ENCODE assay signal across 1 cellular context in the genomic region with DNA sequence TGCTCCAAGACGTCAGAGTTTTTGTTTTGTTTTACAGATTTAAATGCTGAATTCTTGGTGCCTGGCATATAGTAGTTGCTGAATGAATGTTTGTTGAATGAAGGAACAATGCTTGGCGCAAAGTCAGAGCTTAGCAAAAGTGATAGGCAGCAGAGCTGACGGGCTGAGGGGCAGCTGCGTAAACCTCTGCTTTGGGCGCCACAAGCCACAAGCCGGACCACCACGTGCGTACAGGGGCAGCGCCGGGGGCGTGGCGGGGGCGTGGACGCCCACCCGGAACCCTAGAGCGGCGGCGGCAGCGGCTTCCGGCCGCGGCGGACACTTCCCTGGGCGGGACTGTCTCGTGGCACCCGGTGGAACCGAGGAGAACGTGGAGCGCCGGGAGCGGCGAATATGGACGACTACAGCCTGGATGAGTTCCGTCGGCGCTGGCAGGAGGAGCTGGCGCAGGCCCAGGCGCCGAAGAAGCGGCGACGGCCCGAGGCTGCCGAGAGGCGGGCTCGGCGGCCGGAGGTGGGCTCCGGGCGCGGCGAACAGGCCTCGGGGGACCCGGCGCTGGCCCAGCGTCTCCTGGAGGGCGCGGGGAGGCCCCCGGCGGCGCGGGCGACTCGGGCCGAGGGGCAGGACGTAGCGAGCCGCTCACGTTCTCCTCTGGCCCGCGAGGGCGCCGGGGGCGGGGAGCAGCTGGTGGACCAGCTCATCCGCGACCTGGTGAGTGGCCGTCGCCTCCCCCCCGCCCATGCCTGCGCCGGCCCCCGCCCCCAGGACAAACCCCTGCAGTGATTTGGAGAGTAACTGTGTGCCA.
TF ChIP-seq lines count a peak whose summit lies in the region.

A gene with protein sequence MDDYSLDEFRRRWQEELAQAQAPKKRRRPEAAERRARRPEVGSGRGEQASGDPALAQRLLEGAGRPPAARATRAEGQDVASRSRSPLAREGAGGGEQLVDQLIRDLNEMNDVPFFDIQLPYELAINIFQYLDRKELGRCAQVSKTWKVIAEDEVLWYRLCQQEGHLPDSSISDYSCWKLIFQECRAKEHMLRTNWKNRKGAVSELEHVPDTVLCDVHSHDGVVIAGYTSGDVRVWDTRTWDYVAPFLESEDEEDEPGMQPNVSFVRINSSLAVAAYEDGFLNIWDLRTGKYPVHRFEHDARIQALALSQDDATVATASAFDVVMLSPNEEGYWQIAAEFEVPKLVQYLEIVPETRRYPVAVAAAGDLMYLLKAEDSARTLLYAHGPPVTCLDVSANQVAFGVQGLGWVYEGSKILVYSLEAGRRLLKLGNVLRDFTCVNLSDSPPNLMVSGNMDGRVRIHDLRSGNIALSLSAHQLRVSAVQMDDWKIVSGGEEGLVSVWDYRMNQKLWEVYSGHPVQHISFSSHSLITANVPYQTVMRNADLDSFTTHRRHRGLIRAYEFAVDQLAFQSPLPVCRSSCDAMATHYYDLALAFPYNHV (plus strand): TSS at position 306 of the 805 bp plus-strand sequence. CDS start 88 bp downstream, at position 394.

TF ChIP-seq in HepG2, 621 proteins besides CTCF, POLR2A, EP300 and RAD21 (continued from another document and continues in another):
- TF ChIP-seq, protein P1, sequence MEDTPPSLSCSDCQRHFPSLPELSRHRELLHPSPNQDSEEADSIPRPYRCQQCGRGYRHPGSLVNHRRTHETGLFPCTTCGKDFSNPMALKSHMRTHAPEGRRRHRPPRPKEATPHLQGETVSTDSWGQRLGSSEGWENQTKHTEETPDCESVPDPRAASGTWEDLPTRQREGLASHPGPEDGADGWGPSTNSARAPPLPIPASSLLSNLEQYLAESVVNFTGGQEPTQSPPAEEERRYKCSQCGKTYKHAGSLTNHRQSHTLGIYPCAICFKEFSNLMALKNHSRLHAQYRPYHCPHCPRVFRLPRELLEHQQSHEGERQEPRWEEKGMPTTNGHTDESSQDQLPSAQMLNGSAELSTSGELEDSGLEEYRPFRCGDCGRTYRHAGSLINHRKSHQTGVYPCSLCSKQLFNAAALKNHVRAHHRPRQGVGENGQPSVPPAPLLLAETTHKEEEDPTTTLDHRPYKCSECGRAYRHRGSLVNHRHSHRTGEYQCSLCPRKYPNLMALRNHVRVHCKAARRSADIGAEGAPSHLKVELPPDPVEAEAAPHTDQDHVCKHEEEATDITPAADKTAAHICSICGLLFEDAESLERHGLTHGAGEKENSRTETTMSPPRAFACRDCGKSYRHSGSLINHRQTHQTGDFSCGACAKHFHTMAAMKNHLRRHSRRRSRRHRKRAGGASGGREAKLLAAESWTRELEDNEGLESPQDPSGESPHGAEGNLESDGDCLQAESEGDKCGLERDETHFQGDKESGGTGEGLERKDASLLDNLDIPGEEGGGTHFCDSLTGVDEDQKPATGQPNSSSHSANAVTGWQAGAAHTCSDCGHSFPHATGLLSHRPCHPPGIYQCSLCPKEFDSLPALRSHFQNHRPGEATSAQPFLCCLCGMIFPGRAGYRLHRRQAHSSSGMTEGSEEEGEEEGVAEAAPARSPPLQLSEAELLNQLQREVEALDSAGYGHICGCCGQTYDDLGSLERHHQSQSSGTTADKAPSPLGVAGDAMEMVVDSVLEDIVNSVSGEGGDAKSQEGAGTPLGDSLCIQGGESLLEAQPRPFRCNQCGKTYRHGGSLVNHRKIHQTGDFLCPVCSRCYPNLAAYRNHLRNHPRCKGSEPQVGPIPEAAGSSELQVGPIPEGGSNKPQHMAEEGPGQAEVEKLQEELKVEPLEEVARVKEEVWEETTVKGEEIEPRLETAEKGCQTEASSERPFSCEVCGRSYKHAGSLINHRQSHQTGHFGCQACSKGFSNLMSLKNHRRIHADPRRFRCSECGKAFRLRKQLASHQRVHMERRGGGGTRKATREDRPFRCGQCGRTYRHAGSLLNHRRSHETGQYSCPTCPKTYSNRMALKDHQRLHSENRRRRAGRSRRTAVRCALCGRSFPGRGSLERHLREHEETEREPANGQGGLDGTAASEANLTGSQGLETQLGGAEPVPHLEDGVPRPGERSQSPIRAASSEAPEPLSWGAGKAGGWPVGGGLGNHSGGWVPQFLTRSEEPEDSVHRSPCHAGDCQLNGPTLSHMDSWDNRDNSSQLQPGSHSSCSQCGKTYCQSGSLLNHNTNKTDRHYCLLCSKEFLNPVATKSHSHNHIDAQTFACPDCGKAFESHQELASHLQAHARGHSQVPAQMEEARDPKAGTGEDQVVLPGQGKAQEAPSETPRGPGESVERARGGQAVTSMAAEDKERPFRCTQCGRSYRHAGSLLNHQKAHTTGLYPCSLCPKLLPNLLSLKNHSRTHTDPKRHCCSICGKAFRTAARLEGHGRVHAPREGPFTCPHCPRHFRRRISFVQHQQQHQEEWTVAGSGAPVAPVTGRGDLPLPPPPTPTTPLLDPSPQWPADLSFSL (CRISPR knock-in tag; IDR thresholded peaks at IDR 0.05), result no peak
- peak; percentile 83; the same call in 1 of the 2 replicates for TF ChIP-seq HOXA5 (CRISPR knock-in tag; IDR thresholded peaks at IDR 0.05)
- TF ChIP-seq SP5 (CRISPR knock-in tag; IDR thresholded peaks at IDR 0.05; ENCODE audit: borderline replicate concordance, low read depth), result peak; percentile 45; the same call in 1 of the 2 replicates
- TF ChIP-seq BRD4 (CRISPR knock-in tag; IDR thresholded peaks at IDR 0.05), result peak; percentile 82
- no peak for TF ChIP-seq KDM6A (CRISPR knock-in tag; IDR thresholded peaks at IDR 0.05; ENCODE audit: low read depth)
- TF ChIP-seq ZNF674 (CRISPR knock-in tag; IDR thresholded peaks at IDR 0.05; ENCODE audit: low read depth), result peak; percentile 54; the same call in 1 of the 2 replicates
- peak; percentile 65; the same call in 1 of the 2 replicates for TF ChIP-seq TOPORS (CRISPR knock-in tag; IDR thresholded peaks at IDR 0.05)
- TF ChIP-seq, protein P2, sequence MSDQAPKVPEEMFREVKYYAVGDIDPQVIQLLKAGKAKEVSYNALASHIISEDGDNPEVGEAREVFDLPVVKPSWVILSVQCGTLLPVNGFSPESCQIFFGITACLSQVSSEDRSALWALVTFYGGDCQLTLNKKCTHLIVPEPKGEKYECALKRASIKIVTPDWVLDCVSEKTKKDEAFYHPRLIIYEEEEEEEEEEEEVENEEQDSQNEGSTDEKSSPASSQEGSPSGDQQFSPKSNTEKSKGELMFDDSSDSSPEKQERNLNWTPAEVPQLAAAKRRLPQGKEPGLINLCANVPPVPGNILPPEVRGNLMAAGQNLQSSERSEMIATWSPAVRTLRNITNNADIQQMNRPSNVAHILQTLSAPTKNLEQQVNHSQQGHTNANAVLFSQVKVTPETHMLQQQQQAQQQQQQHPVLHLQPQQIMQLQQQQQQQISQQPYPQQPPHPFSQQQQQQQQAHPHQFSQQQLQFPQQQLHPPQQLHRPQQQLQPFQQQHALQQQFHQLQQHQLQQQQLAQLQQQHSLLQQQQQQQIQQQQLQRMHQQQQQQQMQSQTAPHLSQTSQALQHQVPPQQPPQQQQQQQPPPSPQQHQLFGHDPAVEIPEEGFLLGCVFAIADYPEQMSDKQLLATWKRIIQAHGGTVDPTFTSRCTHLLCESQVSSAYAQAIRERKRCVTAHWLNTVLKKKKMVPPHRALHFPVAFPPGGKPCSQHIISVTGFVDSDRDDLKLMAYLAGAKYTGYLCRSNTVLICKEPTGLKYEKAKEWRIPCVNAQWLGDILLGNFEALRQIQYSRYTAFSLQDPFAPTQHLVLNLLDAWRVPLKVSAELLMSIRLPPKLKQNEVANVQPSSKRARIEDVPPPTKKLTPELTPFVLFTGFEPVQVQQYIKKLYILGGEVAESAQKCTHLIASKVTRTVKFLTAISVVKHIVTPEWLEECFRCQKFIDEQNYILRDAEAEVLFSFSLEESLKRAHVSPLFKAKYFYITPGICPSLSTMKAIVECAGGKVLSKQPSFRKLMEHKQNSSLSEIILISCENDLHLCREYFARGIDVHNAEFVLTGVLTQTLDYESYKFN (CRISPR knock-in tag; conservative IDR thresholded peaks at IDR 0.05), result peak; percentile 54
- peak; percentile 84; the same call in 1 of the 2 replicates for TF ChIP-seq ZNF234 (CRISPR knock-in tag; conservative IDR thresholded peaks at IDR 0.05)
- peak; percentile 91 for TF ChIP-seq EED (CRISPR knock-in tag; IDR thresholded peaks at IDR 0.05)
- TF ChIP-seq, protein P3, sequence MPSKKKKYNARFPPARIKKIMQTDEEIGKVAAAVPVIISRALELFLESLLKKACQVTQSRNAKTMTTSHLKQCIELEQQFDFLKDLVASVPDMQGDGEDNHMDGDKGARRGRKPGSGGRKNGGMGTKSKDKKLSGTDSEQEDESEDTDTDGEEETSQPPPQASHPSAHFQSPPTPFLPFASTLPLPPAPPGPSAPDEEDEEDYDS (CRISPR knock-in tag; IDR thresholded peaks at IDR 0.05), result peak; percentile 47; the same call in 1 of the 2 replicates
- peak; percentile 61; the same call in 1 of the 2 replicates for TF ChIP-seq MIER3 (CRISPR knock-in tag; IDR thresholded peaks at IDR 0.05; ENCODE audit: borderline replicate concordance)
- peak; percentile 62; the same call in 1 of the 2 replicates for TF ChIP-seq ZSCAN20 (CRISPR knock-in tag; IDR thresholded peaks at IDR 0.05; ENCODE audit: borderline replicate concordance)
- TF ChIP-seq, protein P4, sequence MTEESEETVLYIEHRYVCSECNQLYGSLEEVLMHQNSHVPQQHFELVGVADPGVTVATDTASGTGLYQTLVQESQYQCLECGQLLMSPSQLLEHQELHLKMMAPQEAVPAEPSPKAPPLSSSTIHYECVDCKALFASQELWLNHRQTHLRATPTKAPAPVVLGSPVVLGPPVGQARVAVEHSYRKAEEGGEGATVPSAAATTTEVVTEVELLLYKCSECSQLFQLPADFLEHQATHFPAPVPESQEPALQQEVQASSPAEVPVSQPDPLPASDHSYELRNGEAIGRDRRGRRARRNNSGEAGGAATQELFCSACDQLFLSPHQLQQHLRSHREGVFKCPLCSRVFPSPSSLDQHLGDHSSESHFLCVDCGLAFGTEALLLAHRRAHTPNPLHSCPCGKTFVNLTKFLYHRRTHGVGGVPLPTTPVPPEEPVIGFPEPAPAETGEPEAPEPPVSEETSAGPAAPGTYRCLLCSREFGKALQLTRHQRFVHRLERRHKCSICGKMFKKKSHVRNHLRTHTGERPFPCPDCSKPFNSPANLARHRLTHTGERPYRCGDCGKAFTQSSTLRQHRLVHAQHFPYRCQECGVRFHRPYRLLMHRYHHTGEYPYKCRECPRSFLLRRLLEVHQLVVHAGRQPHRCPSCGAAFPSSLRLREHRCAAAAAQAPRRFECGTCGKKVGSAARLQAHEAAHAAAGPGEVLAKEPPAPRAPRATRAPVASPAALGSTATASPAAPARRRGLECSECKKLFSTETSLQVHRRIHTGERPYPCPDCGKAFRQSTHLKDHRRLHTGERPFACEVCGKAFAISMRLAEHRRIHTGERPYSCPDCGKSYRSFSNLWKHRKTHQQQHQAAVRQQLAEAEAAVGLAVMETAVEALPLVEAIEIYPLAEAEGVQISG (CRISPR knock-in tag; IDR thresholded peaks at IDR 0.05), result peak; percentile 92
- TF ChIP-seq, protein P5, sequence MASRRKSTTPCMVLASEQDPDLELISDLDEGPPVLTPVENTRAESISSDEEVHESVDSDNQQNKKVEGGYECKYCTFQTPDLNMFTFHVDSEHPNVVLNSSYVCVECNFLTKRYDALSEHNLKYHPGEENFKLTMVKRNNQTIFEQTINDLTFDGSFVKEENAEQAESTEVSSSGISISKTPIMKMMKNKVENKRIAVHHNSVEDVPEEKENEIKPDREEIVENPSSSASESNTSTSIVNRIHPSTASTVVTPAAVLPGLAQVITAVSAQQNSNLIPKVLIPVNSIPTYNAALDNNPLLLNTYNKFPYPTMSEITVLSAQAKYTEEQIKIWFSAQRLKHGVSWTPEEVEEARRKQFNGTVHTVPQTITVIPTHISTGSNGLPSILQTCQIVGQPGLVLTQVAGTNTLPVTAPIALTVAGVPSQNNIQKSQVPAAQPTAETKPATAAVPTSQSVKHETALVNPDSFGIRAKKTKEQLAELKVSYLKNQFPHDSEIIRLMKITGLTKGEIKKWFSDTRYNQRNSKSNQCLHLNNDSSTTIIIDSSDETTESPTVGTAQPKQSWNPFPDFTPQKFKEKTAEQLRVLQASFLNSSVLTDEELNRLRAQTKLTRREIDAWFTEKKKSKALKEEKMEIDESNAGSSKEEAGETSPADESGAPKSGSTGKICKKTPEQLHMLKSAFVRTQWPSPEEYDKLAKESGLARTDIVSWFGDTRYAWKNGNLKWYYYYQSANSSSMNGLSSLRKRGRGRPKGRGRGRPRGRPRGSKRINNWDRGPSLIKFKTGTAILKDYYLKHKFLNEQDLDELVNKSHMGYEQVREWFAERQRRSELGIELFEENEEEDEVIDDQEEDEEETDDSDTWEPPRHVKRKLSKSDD (CRISPR knock-in tag; IDR thresholded peaks at IDR 0.05; ENCODE audit: low read depth), result no peak; the same call in 1 of the 2 replicates
- TF ChIP-seq, protein P6, sequence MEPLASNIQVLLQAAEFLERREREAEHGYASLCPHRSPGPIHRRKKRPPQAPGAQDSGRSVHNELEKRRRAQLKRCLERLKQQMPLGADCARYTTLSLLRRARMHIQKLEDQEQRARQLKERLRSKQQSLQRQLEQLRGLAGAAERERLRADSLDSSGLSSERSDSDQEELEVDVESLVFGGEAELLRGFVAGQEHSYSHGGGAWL (CRISPR knock-in tag; IDR thresholded peaks at IDR 0.05), result peak; percentile 96
